ENCODE assay signal across 10 cellular contexts in genomic region chr9:121735792-121736130, GRCh38.
DNase-seq lines count a peak whose midpoint lies in the region; ATAC-seq and TF ChIP-seq lines count a peak whose summit lies in the region.
"Had no signal": no experiment of that assay in that cellular context is flagged by ENCODE, and none has a peak within 500 bp of the region (broad histone marks: within the 10 kb centered on the region; RNA-seq: fewer than 3 reads in every experiment).

No MANE protein-coding gene starts in this region.

- H3K9me3 Mint-ChIP-seq in endothelial cell (ENCODE audit: unreplicated experiment): no peaks in the 10 kb centered on the region
- no peaks in the 10 kb centered on the region for H3K9me3 Mint-ChIP-seq in stimulated activated naive B cell treated with anti-CD40 and anti-IgM and Interleukin-4, amounts not matched to agents 10 μg/mL and 1 μg/mL and 100 μg/mL, for 72 hours
- H3K9me3 Mint-ChIP-seq: activated T-cell treated with anti-CD3 and anti-CD28 coated beads, Interleukin-2, amount 50 U/mL, for 24 hours had no signal

- H2AFZ ChIP-seq in IMR-90 (replicated peaks; ENCODE audit: low read length, poor library complexity): peak overlapping the region; percentile 84

- H3K4me1 ChIP-seq in IMR-90 (ENCODE audit: control insufficient read depth, insufficient read depth, low read length) (peaks cover 35% of the 10 kb centered on the region), lower lobe of right lung (peaks cover 92% of the 10 kb centered on the region)

- CTCF ChIA-PET in IMR-90 (lab: Yijun Ruan, JAX): interaction anchor here (1.0 to 1.4 kb wide), 2 partner anchors 9 to 14 kb away, joined by 3 to 4 read pairs; no protein-coding TSS in a partner anchor

- peaks cover 38 to 85% of the 10 kb centered on the region in 2 experiments for H3K79me1 ChIP-seq in IMR-90 (ENCODE audit: low read depth in 1 of 2, low read length in 2 of 2)

- H3K18ac ChIP-seq in IMR-90 (ENCODE audit: low read depth, low read length): peak overlapping the region; percentile 88

- peak overlapping the region; percentile 72 for H3K4me3 Mint-ChIP-seq in endothelial cell (ENCODE audit: unreplicated experiment)
- H3K4me3 Mint-ChIP-seq in stimulated activated naive B cell treated with anti-CD40 and anti-IgM and Interleukin-4, amounts not matched to agents 10 μg/mL and 1 μg/mL and 100 μg/mL, for 72 hours: peak overlapping the region; percentile 23 to 54
- H3K4me3 Mint-ChIP-seq: activated T-cell treated with anti-CD3 and anti-CD28 coated beads, Interleukin-2, amount 50 U/mL, for 24 hours had no signal

- no TSS peak for BruUV-seq in IMR-90 (replicated peaks; lab: Mats Ljungman, UMichigan)

- TF ChIP-seq CTCF in IMR-90 (conservative IDR thresholded peaks at IDR 0.05; ENCODE audit: low read depth, low read length) (no peak), endothelial cell (IDR thresholded peaks at IDR 0.05; ENCODE audit: unreplicated experiment) (no peak), lower lobe of right lung (IDR thresholded peaks at IDR 0.05) (no peak)

- ATAC-seq in IMR-90 (ENCODE audit: low read depth) (peak; percentile 5), lower lobe of right lung (peak; percentile 0 to 7)
- no peak for ATAC-seq in stimulated activated naive B cell treated with anti-CD40 and anti-IgM and Interleukin-4, amounts not matched to agents 10 μg/mL and 1 μg/mL and 100 μg/mL, for 72 hours (replicated peaks)

- H2BK5ac ChIP-seq in IMR-90 (ENCODE audit: low read depth, low read length, poor library complexity, severe bottlenecking): peak overlapping the region; percentile 21

- POLR2A ChIA-PET in IMR-90 (lab: Charles Lee; ENCODE audit: unreplicated experiment): no interaction called here

- no peak for TF ChIP-seq POLR2A in IMR-90 (IDR thresholded peaks at IDR 0.05; ENCODE audit: low read depth, low read length)

- H3K4me1 Mint-ChIP-seq in endothelial cell (ENCODE audit: unreplicated experiment): peaks cover 52% of the 10 kb centered on the region
- peaks cover 5 to 12% of the 10 kb centered on the region in 2 donors for H3K4me1 Mint-ChIP-seq in stimulated activated naive B cell treated with anti-CD40 and anti-IgM and Interleukin-4, amounts not matched to agents 10 μg/mL and 1 μg/mL and 100 μg/mL, for 72 hours

- H2BK15ac ChIP-seq in IMR-90 (ENCODE audit: low read depth, low read length): peak overlapping the region; percentile 46; the same call in 2 of the 3 replicates

- H3K9me1 ChIP-seq in IMR-90 (ENCODE audit: insufficient read depth, low read length): peaks cover 20% of the 10 kb centered on the region

- no peak overlapping the region for H3K27ac Mint-ChIP-seq in endothelial cell (ENCODE audit: unreplicated experiment)
- H3K27ac Mint-ChIP-seq in stimulated activated naive B cell treated with anti-CD40 and anti-IgM and Interleukin-4, amounts not matched to agents 10 μg/mL and 1 μg/mL and 100 μg/mL, for 72 hours: no peak overlapping the region
- H3K27ac Mint-ChIP-seq: activated T-cell treated with anti-CD3 and anti-CD28 coated beads, Interleukin-2, amount 50 U/mL, for 24 hours had no signal

- intact Hi-C loops in IMR-90 (cut with micrococcal nuclease): no loop called here
- intact Hi-C loops in lower lobe of right lung (cut with DNase I): no loop called here

- peak overlapping the region; percentile 65; the same call in 1 of the 2 replicates for H3K56ac ChIP-seq in IMR-90 (ENCODE audit: extremely low read depth, insufficient read depth, low read length)

- H3K4ac ChIP-seq in IMR-90 (ENCODE audit: low read depth, low read length): peak overlapping the region; percentile 95

- DNase-seq in IMR-90: no peak
- no peak for DNase-seq in endothelial cell (ENCODE audit: low spot score)
- no peak for DNase-seq in lower lobe of right lung
- no peak for DNase-seq in stimulated activated naive B cell treated with anti-CD40 and anti-IgM and Interleukin-4, amounts not matched to agents 10 μg/mL and 1 μg/mL and 100 μg/mL, for 72 hours
- DNase-seq in SKM-1 treated with dmso at 0.1 percent for 144 hours (lab: John Stamatoyannopoulos, UW; ENCODE audit: unreplicated experiment): no peak
- DNase-seq in NCI-H1105 (lab: John Stamatoyannopoulos, UW): no peak
- DNase-seq in stimulated activated naive CD4-positive, alpha-beta T cell treated with Interleukin-2 at 50 U/mL for 16 hours (lab: John Stamatoyannopoulos, UW): no peak
- DNase-seq in NCI-H82 treated with DMSO at 0.1 percent for 48 hours (lab: John Stamatoyannopoulos, UW; ENCODE audit: unreplicated experiment): no peak
- DNase-seq: activated T-cell treated with anti-CD3 and anti-CD28 coated beads, Interleukin-2, amount 50 U/mL, for 24 hours; GDM1 had no signal

- peak overlapping the region; percentile 76 for H3K4me2 ChIP-seq in IMR-90 (ENCODE audit: low read depth, low read length)

- H3K23ac ChIP-seq in IMR-90 (ENCODE audit: low read depth, low read length): peak overlapping the region; percentile 97

- H3K4me3 ChIP-seq in IMR-90 (ENCODE audit: insufficient read depth, low read depth, low read length) (0 out of 2 replicates have a peak overlapping the region, but pooled peaks have one; percentile 8), lower lobe of right lung (peak overlapping the region; percentile 58)

- H4K91ac ChIP-seq in IMR-90 (ENCODE audit: insufficient read depth, low read depth, low read length): peak overlapping the region; percentile 93

- peak overlapping the region; percentile 72 for H3K9ac ChIP-seq in IMR-90 (ENCODE audit: low read depth, low read length)

- peak overlapping the region; percentile 76 for H4K5ac ChIP-seq in IMR-90 (ENCODE audit: low read depth, low read length)

- peak overlapping the region; percentile 80 for H2AK5ac ChIP-seq in IMR-90 (ENCODE audit: low read depth, low read length)

- H3K36me3 Mint-ChIP-seq in endothelial cell (ENCODE audit: low read depth, unreplicated experiment): peaks cover 9% of the 10 kb centered on the region
- H3K36me3 Mint-ChIP-seq in stimulated activated naive B cell treated with anti-CD40 and anti-IgM and Interleukin-4, amounts not matched to agents 10 μg/mL and 1 μg/mL and 100 μg/mL, for 72 hours: no peaks in the 10 kb centered on the region

- H3K14ac ChIP-seq in IMR-90 (replicated peaks; ENCODE audit: low read depth, low read length): peak overlapping the region; percentile 94

- 31% methylated on average over 2 of the region's 9 CpGs; no CpG with 5 or more reads in 1 of the 2 experiments for WGBS in IMR-90 (ENCODE audit: extremely low coverage in 2 of 2, insufficient read length in 1 of 2), 2 experiments

- H3K36me3 ChIP-seq in IMR-90 (ENCODE audit: control insufficient read depth, insufficient read depth, low read length) (no peaks in the 10 kb centered on the region), lower lobe of right lung (no peaks in the 10 kb centered on the region)

- H3K27me3 ChIP-seq in IMR-90 (ENCODE audit: control insufficient read depth, insufficient read depth, low read length) (no peaks in the 10 kb centered on the region), lower lobe of right lung (ENCODE audit: low read depth) (no peaks in the 10 kb centered on the region)

- TF ChIP-seq RAD21 in IMR-90 (IDR thresholded peaks at IDR 0.05; ENCODE audit: low read length): no peak

- H3K27me3 Mint-ChIP-seq in endothelial cell (ENCODE audit: unreplicated experiment): peaks cover 31% of the 10 kb centered on the region
- peaks cover 32 to 67% of the 10 kb centered on the region in 2 donors for H3K27me3 Mint-ChIP-seq in stimulated activated naive B cell treated with anti-CD40 and anti-IgM and Interleukin-4, amounts not matched to agents 10 μg/mL and 1 μg/mL and 100 μg/mL, for 72 hours

- dilution Hi-C loops in IMR-90 (cut with HindIII; ENCODE audit: low sequenced_read_pairs, unreplicated experiment): no loop called here

- H3K9me3 ChIP-seq in IMR-90 (ENCODE audit: control insufficient read depth, insufficient read depth, low read length) (no peaks in the 10 kb centered on the region), lower lobe of right lung (no peaks in the 10 kb centered on the region)

- in situ Hi-C loops in IMR-90 (cut with MboI; ENCODE audit: low sequenced_read_pairs): no loop called here

- peak overlapping the region; percentile 94 to 96 for H4K8ac ChIP-seq in IMR-90 (ENCODE audit: low read depth in 2 of 2, low read length in 2 of 2)

- H2BK20ac ChIP-seq in IMR-90 (ENCODE audit: low read depth, low read length): peak overlapping the region; percentile 72

- peak overlapping the region; percentile 91 for H2AK9ac ChIP-seq in IMR-90 (replicated peaks; ENCODE audit: low read depth, low read length, poor library complexity)

- peak overlapping the region; percentile 84 for H2BK120ac ChIP-seq in IMR-90 (ENCODE audit: low read depth, low read length)

- peaks cover 15% of the 10 kb centered on the region for H4K20me1 ChIP-seq in IMR-90 (ENCODE audit: insufficient read depth, low read length)

- H3K27ac ChIP-seq in IMR-90 (ENCODE audit: insufficient read depth, low read length) (peak overlapping the region; percentile 79), lower lobe of right lung (peak overlapping the region; percentile 89)

TF ChIP-seq in IMR-90, 13 proteins besides CTCF, POLR2A, EP300 and RAD21:
- TF ChIP-seq RFX5 (IDR thresholded peaks at IDR 0.05; ENCODE audit: low read depth, low read length): no peak
- no peak for TF ChIP-seq NFE2L2 (IDR thresholded peaks at IDR 0.05; ENCODE audit: low read depth, low read length)
- TF ChIP-seq CEBPB (IDR thresholded peaks at IDR 0.05; ENCODE audit: low read depth, low read length): no peak
- TF ChIP-seq CHD1 (IDR thresholded peaks at IDR 0.05; ENCODE audit: low read depth, low read length): no peak
- no peak for TF ChIP-seq SMC3 (IDR thresholded peaks at IDR 0.05; ENCODE audit: low read depth, low read length)
- TF ChIP-seq ELK1 (IDR thresholded peaks at IDR 0.05; ENCODE audit: borderline replicate concordance, low read depth, low read length): no peak

Comparison
In these comparisons a context has a peak if more than half of its experiments do, and no peak if none do; other contexts are left out.
1. ATAC-seq: peak in IMR-90 (single experiment) and lower lobe of right lung (2 of 2); none in stimulated activated naive B cell treated with anti-CD40 and anti-IgM and Interleukin-4, amounts not matched to agents 10 μg/mL and 1 μg/mL and 100 μg/mL, for 72 hours (0 of 2).